ENCODE assay signal across 27 cellular contexts in the genomic region with DNA sequence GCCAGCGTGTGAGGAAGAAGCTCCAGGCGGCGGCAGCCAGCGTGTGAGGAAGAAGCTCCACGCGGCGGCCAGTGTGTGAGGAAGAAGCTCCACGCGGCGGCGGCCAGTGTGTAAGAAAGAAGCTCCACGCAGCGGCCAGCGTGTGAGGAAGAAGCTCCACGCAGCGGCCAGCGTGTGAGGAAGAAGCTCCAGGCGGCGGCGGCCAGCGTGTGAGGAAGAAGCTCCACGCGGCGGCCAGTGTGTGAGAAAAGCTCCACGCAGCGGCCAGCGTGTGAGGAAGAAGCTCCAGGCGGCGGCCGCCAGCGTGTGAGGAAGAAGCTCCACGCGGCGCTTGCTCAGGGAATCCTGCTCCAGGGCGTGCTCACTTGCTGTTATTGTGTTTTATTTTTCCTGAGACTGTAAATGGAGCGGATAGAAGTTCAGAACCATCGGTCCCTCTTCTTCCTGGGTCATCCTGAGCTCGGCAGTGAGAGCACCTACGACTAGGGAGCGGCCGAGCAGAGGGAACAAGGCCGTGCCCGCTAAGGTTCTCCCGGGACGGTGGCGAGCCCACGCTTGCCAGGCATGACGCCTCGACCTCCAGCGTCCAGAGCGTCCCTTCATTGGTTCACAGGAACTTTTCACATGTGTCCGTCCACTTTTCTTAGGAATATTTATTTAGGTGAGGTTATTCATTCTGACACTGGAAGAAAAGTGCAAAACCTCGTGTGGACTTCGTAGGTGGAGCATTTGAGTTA.
"Had no signal": no experiment of that assay in that cellular context is flagged by ENCODE, and none has a peak within 500 bp of the region (broad histone marks: within the 10 kb centered on the region; RNA-seq: fewer than 3 reads in every experiment).

No MANE protein-coding gene starts in this region.

- H3K27me3 ChIP-seq: neural progenitor cell, pancreas, right lobe of liver, thyroid gland, transverse colon, upper lobe of right lung had no signal

- H3K4me3 ChIP-seq: left ventricle myocardium inferior, lung, neural progenitor cell, pancreas, prostate gland, right lobe of liver, smooth muscle cell, thyroid gland, transverse colon, upper lobe of right lung had no signal

- H3K27ac ChIP-seq: left ventricle myocardium inferior, neural progenitor cell, pancreas, prostate gland, right lobe of liver, thyroid gland, transverse colon, upper lobe of right lung had no signal

- H3K9me3 ChIP-seq: pancreas, prostate gland, right lobe of liver, thyroid gland, transverse colon, upper lobe of right lung had no signal

- DNase-seq: hypothalamus; immature natural killer cell; kidney; left colon; left ventricle myocardium inferior; mesendoderm; naive B cell; natural killer cell; nephron progenitor cell; pancreas; retina; right lobe of liver; stimulated activated CD4-positive, alpha-beta T cell treated with anti-CD3 and anti-CD28 coated beads, Interleukin-1b, Interleukin-23, amount 100 ng/mL, for 48 hours; stimulated activated CD4-positive, alpha-beta T cell treated with anti-CD3 and anti-CD28 coated beads, Interleukin-2, amount 100 ng/mL, for 48 hours; stimulated activated CD4-positive, alpha-beta T cell treated with anti-CD3 and anti-CD28 coated beads, Interleukin-4, amount 100 ng/mL, for 4 hours; stimulated activated CD8-positive, alpha-beta memory T cell treated with anti-CD3 and anti-CD28 coated beads, Interleukin-4, amount 100 ng/mL, for 48 hours; stimulated activated naive CD4-positive, alpha-beta T cell treated with Interleukin-2 at 50 U/mL for 16 hours; stimulated activated naive CD8-positive, alpha-beta T cell treated with anti-CD3 and anti-CD28 coated beads, Interleukin-15, amount 100 ng/mL, for 72 hours; substantia nigra; thyroid gland; transverse colon; upper lobe of right lung had no signal

- H3K4me1 ChIP-seq: pancreas, right lobe of liver, transverse colon had no signal

- H3K36me3 ChIP-seq: left ventricle myocardium inferior, neural progenitor cell, pancreas, prostate gland, right lobe of liver, thyroid gland, transverse colon, upper lobe of right lung had no signal

- ATAC-seq: left colon; natural killer cell; pancreas; right lobe of liver; stimulated activated memory B cell treated with anti-CD40 and anti-IgM and Interleukin-4, amounts not matched to agents 10 μg/mL and 1 μg/mL and 100 μg/mL, for 72 hours; stimulated activated naive CD8-positive, alpha-beta T cell treated with anti-CD3 and anti-CD28 coated beads, Interleukin-15, amount 100 ng/mL, for 72 hours; upper lobe of right lung had no signal
